In genomic region chr17:40526668-40527067, GRCh38 we compare ENCODE assay signal across 1 cellular context.
TF ChIP-seq lines count a peak whose summit lies in the region.

No MANE protein-coding gene starts in this region.

TF ChIP-seq in IMR-90, 13 proteins besides CTCF, POLR2A, EP300 and RAD21 (continued from another document):
- no peak for TF ChIP-seq RFX5 (IDR thresholded peaks at IDR 0.05; ENCODE audit: low read depth, low read length)
- no peak for TF ChIP-seq SMC3 (IDR thresholded peaks at IDR 0.05; ENCODE audit: low read depth, low read length)
- TF ChIP-seq FOS (IDR thresholded peaks at IDR 0.05; ENCODE audit: low read depth, low read length), result no peak
- TF ChIP-seq MAFK (IDR thresholded peaks at IDR 0.05; ENCODE audit: low read depth, low read length), result no peak
- TF ChIP-seq USF2 (IDR thresholded peaks at IDR 0.05; ENCODE audit: low read depth, low read length), result no peak
- TF ChIP-seq CHD1 (IDR thresholded peaks at IDR 0.05; ENCODE audit: low read depth, low read length), result no peak
- no peak for TF ChIP-seq CEBPB (IDR thresholded peaks at IDR 0.05; ENCODE audit: low read depth, low read length)
- no peak for TF ChIP-seq NFE2L2 (IDR thresholded peaks at IDR 0.05; ENCODE audit: low read depth, low read length)
